In the genomic region with DNA sequence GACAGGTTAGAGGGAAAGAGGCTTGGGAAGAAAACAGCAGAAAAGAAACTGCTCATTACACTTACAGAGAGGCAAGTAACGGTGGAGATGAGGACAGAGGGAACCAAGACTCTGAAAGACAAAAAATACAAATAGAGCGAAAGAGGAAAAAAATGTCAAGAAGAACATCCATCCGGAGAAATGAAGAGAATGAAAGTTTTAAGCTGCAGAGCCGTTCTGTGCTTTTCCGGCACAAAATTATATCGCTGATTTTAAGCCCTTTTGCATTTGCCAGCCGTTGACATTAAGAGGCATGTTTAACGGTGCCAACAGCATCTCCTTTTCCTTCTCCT, we compare ENCODE assay signal across 1 cellular context.
TF ChIP-seq lines count a peak whose summit lies in the region.

No MANE protein-coding gene starts in this region.

TF ChIP-seq in WTC11, 78 proteins besides CTCF, POLR2A, EP300 and RAD21 (continued from another document):
- TF ChIP-seq AR (CRISPR knock-in tag; IDR thresholded peaks at IDR 0.05) (no peak), ZBTB21 (CRISPR knock-in tag; IDR thresholded peaks at IDR 0.05; ENCODE audit: borderline replicate concordance) (no peak)
